23 cellular contexts compared by ENCODE assay signal in the genomic region with DNA sequence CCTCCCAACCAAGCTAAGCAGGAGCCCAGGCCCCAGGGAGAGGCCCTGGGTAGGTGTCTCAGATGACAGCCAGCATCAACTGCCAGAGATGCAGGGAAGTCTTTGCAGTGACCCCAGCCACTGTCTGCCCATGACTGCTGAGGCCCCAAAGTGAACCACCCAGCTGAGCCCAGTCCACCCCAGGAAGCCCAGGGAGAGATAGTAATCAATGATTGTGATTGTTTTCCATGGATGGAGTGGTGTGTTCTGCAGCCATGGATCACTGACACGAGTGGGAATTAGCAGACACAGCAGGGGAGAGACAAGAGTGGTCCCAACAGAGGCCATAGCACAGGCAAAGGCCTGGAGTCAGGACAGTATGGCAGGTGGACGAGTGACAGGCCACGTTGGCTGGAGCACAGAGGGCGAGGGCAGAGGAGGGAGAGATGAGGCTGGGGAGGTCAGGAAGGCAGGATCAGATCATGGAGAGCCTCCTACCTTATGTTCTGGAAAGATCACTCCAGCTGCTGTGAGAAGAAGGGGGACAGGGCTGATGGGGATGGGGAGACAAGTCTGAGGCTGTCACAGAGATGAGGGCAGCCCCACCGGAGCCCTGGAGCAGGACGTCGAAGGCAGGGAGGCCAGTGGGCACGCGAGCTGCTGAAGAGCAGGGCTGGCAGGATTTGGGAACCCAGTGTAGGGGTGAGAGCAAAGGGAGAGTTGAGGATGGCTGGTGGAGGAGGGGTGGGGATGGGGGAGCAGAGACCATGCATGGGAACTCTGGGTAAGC. TPM values are rescaled to one million over a fixed set of nuclear protein-coding genes. Genes with fewer than 3 reads are reported as not detected.
DNase-seq lines count a peak whose midpoint lies in the region; ATAC-seq, FAIRE-seq and TF ChIP-seq lines count a peak whose summit lies in the region.
"Had no signal": no experiment of that assay in that cellular context is flagged by ENCODE, and none has a peak within 500 bp of the region (broad histone marks: within the 10 kb centered on the region; RNA-seq: fewer than 3 reads in every experiment).

No MANE protein-coding gene starts in this region.

- DNase-seq in K562 (ENCODE audit: extremely low read depth in 1 of 4, low spot score in 3 of 4) (no peak), islet precursor cell (peak; percentile 28), osteoblast (ENCODE audit: insufficient read length, low spot score, missing footprints) (peak; percentile 44), endodermal cell (no peak), RWPE1 (ENCODE audit: low spot score) (no peak), Right ventricle myocardium superior (no peak)
- DNase-seq: 8988T; Calu3; CD4-positive, alpha-beta memory T cell; GOT3; H7; HFFc6 had no signal

- no TSS peak for BruUV-seq in K562 (replicated peaks; lab: Mats Ljungman, UMichigan)

- H3K4me1 ChIP-seq in K562 (replicated peaks in 1 of 2; ENCODE audit: control insufficient read depth in 2 of 2, insufficient read depth in 2 of 2, low read length in 2 of 2) (peaks cover 14 to 57% of the 10 kb centered on the region in 2 experiments), osteoblast (ENCODE audit: insufficient read depth, low read length) (no peaks in the 10 kb centered on the region), endodermal cell (ENCODE audit: control insufficient read depth, insufficient read depth, low read length) (no peaks in the 10 kb centered on the region)

- H3K27ac ChIP-seq in K562 (ENCODE audit: extremely low read depth, low read depth, low read length) = no peak overlapping the region
- H3K27ac ChIP-seq in osteoblast (ENCODE audit: low read depth, low read length) = no peak overlapping the region
- no peak overlapping the region for H3K27ac ChIP-seq in endodermal cell (ENCODE audit: low read depth, low read length)
- no peak overlapping the region for H3K27ac ChIP-seq in RWPE1
- H3K27ac ChIP-seq: BLaER1 had no signal

- no peak overlapping the region for H2AFZ ChIP-seq in K562 (ENCODE audit: low read depth, low read length)
- no peak overlapping the region for H2AFZ ChIP-seq in osteoblast (ENCODE audit: low read length)

- peaks cover 6% of the 10 kb centered on the region for H3K9me3 ChIP-seq in K562 (replicated peaks; ENCODE audit: control insufficient read depth, insufficient read depth, low read depth, low read length)
- no peaks in the 10 kb centered on the region for H3K9me3 ChIP-seq in osteoblast (ENCODE audit: low read depth, low read length)
- H3K9me3 ChIP-seq in endodermal cell (ENCODE audit: control insufficient read depth, low read length) = peaks cover 4% of the 10 kb centered on the region
- H3K9me3 ChIP-seq: BLaER1 had no signal

- H3K4me3 ChIP-seq in K562 (no peak overlapping the region), osteoblast (ENCODE audit: insufficient read depth, low read length) (no peak overlapping the region), endodermal cell (ENCODE audit: low read length) (no peak overlapping the region)
- H3K4me3 ChIP-seq: BLaER1 had no signal

- FAIRE-seq in K562 (lab: Jason Lieb, UNC) = no peak
- FAIRE-seq: G401.6, GM12892, GM18507, HTR-8/SVneo had no signal

- no peak overlapping the region for H3K4me2 ChIP-seq in K562 (ENCODE audit: insufficient read depth, low read length)
- no peak overlapping the region for H3K4me2 ChIP-seq in osteoblast (ENCODE audit: insufficient read depth, low read length)
- H3K4me2 ChIP-seq: BLaER1 had no signal

- CTCF ChIA-PET in K562 (lab: Yijun Ruan, JAX; ENCODE audit: low intra/inter-chr PET ratio) = no interaction called here
- CTCF ChIA-PET in RWPE1 (lab: Yijun Ruan, JAX) = no interaction called here

- peaks cover 34% of the 10 kb centered on the region; the same call in 2 of the 3 replicates for H3K79me2 ChIP-seq in K562 (ENCODE audit: control insufficient read depth, insufficient read depth, low read length)
- H3K79me2 ChIP-seq in osteoblast (ENCODE audit: insufficient read depth, low read length) = no peaks in the 10 kb centered on the region

- H3K9me3 Mint-ChIP-seq in endodermal cell = peaks cover 4% of the 10 kb centered on the region
- H3K9me3 Mint-ChIP-seq: CD4-positive, alpha-beta memory T cell; HFFc6; IgD-negative memory B cell had no signal

- H3K4me3 Mint-ChIP-seq in endodermal cell = no peak overlapping the region
- H3K4me3 Mint-ChIP-seq: CD14-positive monocyte; CD4-positive, alpha-beta memory T cell; HFFc6; IgD-negative memory B cell had no signal

- no peak for TF ChIP-seq POLR2A in K562 (conservative IDR thresholded peaks at IDR 0.05)

- no peak for TF ChIP-seq EP300 in K562 (IDR thresholded peaks at IDR 0.05; ENCODE audit: low read length)

- H3K27me3 ChIP-seq in K562 (ENCODE audit: control insufficient read depth in 2 of 2, insufficient read depth in 2 of 2, low read length in 2 of 2) (no peaks in the 10 kb centered on the region; a peak in 1 of 5 replicates), osteoblast (ENCODE audit: insufficient read depth, low read length) (peaks cover 5% of the 10 kb centered on the region), endodermal cell (ENCODE audit: control insufficient read depth, insufficient read depth, low read length, poor library complexity, severe bottlenecking) (no peaks in the 10 kb centered on the region)
- H3K27me3 ChIP-seq: BLaER1 had no signal

- WGBS in K562 (ENCODE audit: insufficient coverage, low coverage, missing lambda C conversion rate) = 85% methylated on average over 9 of the region's 9 CpGs
- 84 to 88% methylated on average over 5 to 9 of the region's 9 CpGs for WGBS in endodermal cell (ENCODE audit: insufficient coverage in 1 of 2, insufficient read length in 1 of 2), 2 experiments

- POLR2A ChIA-PET in K562 (lab: Yijun Ruan, JAX) = interaction anchor here (1.1 kb wide), 1 partner anchor 12 kb away, joined by 3 read pairs; no protein-coding TSS in a partner anchor
- POLR2A ChIA-PET in RWPE1 (lab: Yijun Ruan, JAX; ENCODE audit: low non-redundant PET) = no interaction called here

- H3K4me1 Mint-ChIP-seq in endodermal cell = peaks cover 11% of the 10 kb centered on the region
- H3K4me1 Mint-ChIP-seq: CD4-positive, alpha-beta memory T cell had no signal

- TF ChIP-seq CTCF in K562 (IDR thresholded peaks at IDR 0.05 in 2 of 3, conservative IDR thresholded peaks at IDR 0.05 in 1 of 3; ENCODE audit: insufficient read depth in 2 of 3, low read depth in 1 of 3, low read length in 3 of 3) (no peak), osteoblast (IDR thresholded peaks at IDR 0.05; ENCODE audit: extremely low read depth, low read depth, low read length) (no peak), endodermal cell (conservative IDR thresholded peaks at IDR 0.05) (no peak), RWPE1 (conservative IDR thresholded peaks at IDR 0.05; ENCODE audit: low read depth) (no peak)

- no peaks in the 10 kb centered on the region for H3K27me3 Mint-ChIP-seq in endodermal cell (ENCODE audit: insufficient read depth)

- H3K27ac Mint-ChIP-seq in endodermal cell = no peak overlapping the region
- H3K27ac Mint-ChIP-seq: CD14-positive monocyte, HFFc6, IgD-negative memory B cell had no signal

- 0 out of 4 replicates have a peak overlapping the region, but pooled peaks of 1 of the 2 experiments have one; percentile 56 for H3K9ac ChIP-seq in K562 (ENCODE audit: insufficient read depth in 1 of 2, low read depth in 2 of 2, low read length in 2 of 2)
- H3K9ac ChIP-seq in endodermal cell (ENCODE audit: extremely low read depth, low read length, poor library complexity, severe bottlenecking) = no peak overlapping the region
- H3K9ac ChIP-seq: BLaER1 had no signal

- in situ Hi-C loops in K562 (cut with MboI) = no loop called here

- intact Hi-C loops in K562 (cut with micrococcal nuclease) (no loop called here), Right ventricle myocardium superior (cut with DNase I) (no loop called here)

- ATAC-seq in K562 = no peak
- no peak for ATAC-seq in GM18858 (IDR thresholded peaks at IDR 0.05; ENCODE audit: unreplicated experiment)
- ATAC-seq in Right ventricle myocardium superior (ENCODE audit: poor library complexity) = no peak
- ATAC-seq: HCT116 had no signal

- H3K36me3 Mint-ChIP-seq in endodermal cell (ENCODE audit: low read depth) = no peaks in the 10 kb centered on the region
- H3K36me3 Mint-ChIP-seq: CD14-positive monocyte; CD4-positive, alpha-beta memory T cell; IgD-negative memory B cell had no signal

- TF ChIP-seq RAD21 in K562 (CRISPR knock-in tag; conservative IDR thresholded peaks at IDR 0.05 in 1 of 2, IDR thresholded peaks at IDR 0.05 in 1 of 2) = no peak

- peaks cover 53% of the 10 kb centered on the region; the same call in 2 of the 3 replicates for H3K36me3 ChIP-seq in K562 (ENCODE audit: control insufficient read depth, insufficient read depth, low read length)
- H3K36me3 ChIP-seq in osteoblast (ENCODE audit: insufficient read depth, low read length) = no peaks in the 10 kb centered on the region
- H3K36me3 ChIP-seq in endodermal cell (ENCODE audit: control insufficient read depth, insufficient read depth, low read length) = no peaks in the 10 kb centered on the region
- H3K36me3 ChIP-seq: BLaER1 had no signal

- H3K9me1 ChIP-seq in K562 (ENCODE audit: control insufficient read depth, insufficient read depth, low read length) = no peaks in the 10 kb centered on the region

- H4K20me1 ChIP-seq in K562 (replicated peaks; ENCODE audit: control insufficient read depth, insufficient read depth, low read length) (0 out of 2 replicates have a peak, but pooled peaks cover 3% of the 10 kb centered on the region), osteoblast (ENCODE audit: insufficient read depth, low read length) (no peaks in the 10 kb centered on the region)
- H4K20me1 ChIP-seq: BLaER1 had no signal

RNA-seq across cellular contexts. Expression of gene ABO, which starts 14.5 kb away (rescaled TPM):
- 38.9 and 65.2 TPM in 2 replicates for total RNA-seq in K562 (2011; cell fraction: chromatin; rRNA removed; ENCODE audit: low replicate concordance)
- 20.8 and 22.5 TPM in 2 replicates for total RNA-seq in K562 (2011; cell fraction: nucleolus; rRNA removed)
- total RNA-seq in K562 (2011; cell fraction: nucleoplasm; rRNA removed) = 48.2 and 94.6 TPM in 2 replicates
- total RNA-seq in K562 (2014; rRNA removed) (5.0 and 6.1 TPM in 2 replicates), K562 (2014; rRNA removed; fragmentation: Illumina TruSeq; extraction: Trizol) (5.6 and 6.5 TPM in 2 replicates), K562 (2015; rRNA removed; fragmentation: Illumina TruSeq; extraction: Trizol) (5.8 and 6.5 TPM in 2 replicates), K562 (2021) (11.9 and 15.3 TPM in 2 replicates), osteoblast (not detected in 2 replicates), endodermal cell (1 to 10 TPM in 1 of 2 donors, under 1 TPM in 1; 0.35 to 1.2 TPM), Right ventricle myocardium superior (2.4 TPM)
- polyA plus RNA-seq in K562 (2011; rRNA removed) (9.9 and 18.7 TPM in 2 replicates), K562 (2014; fragmentation: Illumina TruSeq; extraction: Trizol) (16.0 and 18.5 TPM in 2 replicates), K562 (2014; fragmentation: Nextera tagmentation; extraction: Ambion mirVana) (10 to 100 TPM; 16.9 to 21.9 TPM), K562 (2014; rRNA removed) (13.3 and 16.6 TPM in 2 replicates)
- 10.0 and 10.8 TPM in 2 replicates for polyA plus RNA-seq in K562 (2011; cell fraction: cytosol; rRNA removed)
- 54.0 and 57.5 TPM in 2 replicates for polyA plus RNA-seq in K562 (2011; cell fraction: nucleus; rRNA removed)
- 14.4 and 28.3 TPM in 2 replicates for polyA plus RNA-seq in K562 (2012)
- polyA minus RNA-seq in K562 (2011; rRNA and poly(A)+ RNA removed) = 6.4 and 6.8 TPM in 2 replicates
- 7.1 and 10.8 TPM in 2 replicates for polyA minus RNA-seq in K562 (2011; cell fraction: cytosol; rRNA and poly(A)+ RNA removed)
- 6.6 and 11.7 TPM in 2 replicates for polyA minus RNA-seq in K562 (2011; cell fraction: nucleus; rRNA and poly(A)+ RNA removed)
- polyA plus RNA-seq in endodermal cell (2013, experiment 1 of 2) = 0.50 TPM
- polyA plus RNA-seq in endodermal cell (2013, experiment 2 of 2) = not detected
- total RNA-seq: A673, H7, HFFc6 had no signal
- polyA plus RNA-seq: AG04450, IgD-negative memory B cell had no signal

RNA-seq across cellular contexts. Expression of gene OBP2B, which starts 51.5 kb away (rescaled TPM):
- total RNA-seq in K562 (2011; cell fraction: chromatin; rRNA removed; ENCODE audit: low replicate concordance) = not detected in 2 replicates
- total RNA-seq in K562 (2011; cell fraction: nucleolus; rRNA removed) = not detected in 2 replicates
- not detected in 2 replicates for total RNA-seq in K562 (2011; cell fraction: nucleoplasm; rRNA removed)
- total RNA-seq in K562 (2014; rRNA removed) (not detected in 2 replicates), K562 (2014; rRNA removed; fragmentation: Illumina TruSeq; extraction: Trizol) (not detected in 2 replicates), K562 (2015; rRNA removed; fragmentation: Illumina TruSeq; extraction: Trizol) (not detected in 2 replicates), K562 (2021) (not detected in 2 replicates), osteoblast (not detected in 2 replicates), endodermal cell (not detected), Right ventricle myocardium superior (not detected)
- polyA plus RNA-seq in K562 (2011; rRNA removed) (0.12 TPM in 1 of 2 replicates, not detected in the other), K562 (2014; fragmentation: Illumina TruSeq; extraction: Trizol) (not detected in 2 replicates), K562 (2014; fragmentation: Nextera tagmentation; extraction: Ambion mirVana) (not detected), K562 (2014; rRNA removed) (not detected in 2 replicates)
- polyA plus RNA-seq in K562 (2011; cell fraction: cytosol; rRNA removed) = not detected in 2 replicates
- polyA plus RNA-seq in K562 (2011; cell fraction: nucleus; rRNA removed) = 0.21 TPM in 1 of 2 replicates, not detected in the other
- not detected in 2 replicates for polyA plus RNA-seq in K562 (2012)
- polyA minus RNA-seq in K562 (2011; rRNA and poly(A)+ RNA removed) = not detected in 2 replicates
- not detected in 2 replicates for polyA minus RNA-seq in K562 (2011; cell fraction: cytosol; rRNA and poly(A)+ RNA removed)
- not detected in 2 replicates for polyA minus RNA-seq in K562 (2011; cell fraction: nucleus; rRNA and poly(A)+ RNA removed)
- not detected for polyA plus RNA-seq in endodermal cell (2013, experiment 1 of 2)
- polyA plus RNA-seq in endodermal cell (2013, experiment 2 of 2) = not detected
- total RNA-seq: A673; Calu3; CD4-positive, alpha-beta memory T cell; H7; HFFc6 had no signal
- polyA plus RNA-seq: AG04450; CD14-positive monocyte; CD4-positive, alpha-beta memory T cell; IgD-negative memory B cell had no signal

Comparison
In these comparisons a context has a peak if more than half of its experiments do, and no peak if none do; other contexts are left out.
1. DNase-seq: peak in islet precursor cell (single experiment) and osteoblast (single experiment); none in K562 (0 of 4), endodermal cell (single experiment), RWPE1 (single experiment) and Right ventricle myocardium superior (single experiment).